In genomic region chr15:100224206-100225185, GRCh38 we compare ENCODE assay signal across 1 cellular context.
TF ChIP-seq lines count a peak whose summit lies in the region.

No MANE protein-coding gene starts in this region.

TF ChIP-seq in WTC11, 78 proteins besides CTCF, POLR2A, EP300 and RAD21 (continued from another document):
- no peak for TF ChIP-seq ERG (CRISPR knock-in tag; IDR thresholded peaks at IDR 0.05)
